In genomic region chr13:79723462-79724116, GRCh38 we compare ENCODE assay signal across 1 cellular context.
TF ChIP-seq lines count a peak whose summit lies in the region.

No MANE protein-coding gene starts in this region.

TF ChIP-seq in H1, 55 proteins besides CTCF, POLR2A, EP300 and RAD21 (continued from another document):
- TF ChIP-seq BRCA1 (IDR thresholded peaks at IDR 0.05; ENCODE audit: low read depth, low read length) (no peak), CTBP2 (IDR thresholded peaks at IDR 0.05; ENCODE audit: borderline replicate concordance, insufficient read depth, insufficient read length, low read length) (no peak), TEAD4 (IDR thresholded peaks at IDR 0.05; ENCODE audit: low read depth, low read length) (no peak), CHD2 (IDR thresholded peaks at IDR 0.05; ENCODE audit: low read length) (no peak), JUND (IDR thresholded peaks at IDR 0.05; ENCODE audit: low read length) (no peak), MAX (IDR thresholded peaks at IDR 0.05) (no peak), E2F6 (IDR thresholded peaks at IDR 0.05) (no peak)
